11 cellular contexts compared by ENCODE assay signal in the genomic region with DNA sequence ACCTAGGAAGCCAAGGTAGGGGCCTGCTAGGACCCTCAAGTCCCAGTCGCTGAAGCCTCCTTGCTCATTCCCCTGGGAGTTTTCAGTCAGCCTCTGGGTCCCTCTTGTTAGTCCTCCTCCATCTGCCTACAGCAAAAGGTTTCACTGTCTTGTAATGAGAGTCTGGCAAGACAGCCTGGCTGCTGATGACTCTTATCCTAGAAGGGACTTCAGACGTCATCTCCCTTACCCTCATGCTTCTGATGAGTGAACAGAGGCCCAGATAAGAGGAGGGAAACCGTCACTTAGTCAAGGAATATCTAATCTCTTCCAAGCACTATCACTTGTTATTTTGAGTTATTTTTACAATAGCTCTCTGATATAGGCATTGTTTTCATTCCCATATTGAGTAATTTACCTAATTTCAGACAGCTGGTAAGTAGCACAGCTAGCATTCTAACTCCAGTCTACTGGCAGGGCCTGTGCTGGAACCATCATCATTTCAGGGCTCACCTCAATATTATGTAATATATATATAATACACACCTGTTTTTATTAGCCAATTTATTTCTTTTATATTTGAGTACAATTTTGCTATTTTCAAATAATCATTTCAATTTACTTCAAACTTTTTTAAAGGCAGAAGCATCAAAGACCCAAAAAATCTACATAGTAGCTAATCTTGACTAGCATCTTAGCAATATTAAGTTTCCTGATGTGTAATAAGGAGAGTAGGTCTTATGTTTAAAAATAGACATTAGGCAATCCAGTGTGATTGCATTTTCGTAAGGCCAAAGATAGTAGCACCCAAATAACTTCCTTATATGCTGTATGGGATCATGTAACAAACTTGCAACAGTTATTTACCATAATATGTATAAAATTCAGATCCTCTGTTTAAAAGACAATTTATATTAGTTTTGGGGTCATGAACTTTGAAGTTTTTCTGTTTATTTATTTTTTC. TPM values are rescaled to one million over a fixed set of nuclear protein-coding genes. Genes with fewer than 3 reads are reported as not detected.
DNase-seq lines count a peak whose midpoint lies in the region; ATAC-seq, FAIRE-seq and TF ChIP-seq lines count a peak whose summit lies in the region.
"Had no signal": no experiment of that assay in that cellular context is flagged by ENCODE, and none has a peak within 500 bp of the region (broad histone marks: within the 10 kb centered on the region; RNA-seq: fewer than 3 reads in every experiment).

No MANE protein-coding gene starts in this region.

- intact Hi-C loops in CD4-positive, alpha-beta memory T cell (cut with micrococcal nuclease) = no loop called here

- H3K4me3 ChIP-seq in astrocyte (ENCODE audit: insufficient read depth, low read depth, low read length) = no peak overlapping the region
- H3K4me3 ChIP-seq in CD4-positive, alpha-beta memory T cell (ENCODE audit: low read length in 2 of 2) = no peak overlapping the region

- no peak for FAIRE-seq in astrocyte (lab: Jason Lieb, UNC)

- no peaks in the 10 kb centered on the region for H3K36me3 ChIP-seq in astrocyte (ENCODE audit: insufficient read depth, low read length)
- H3K36me3 ChIP-seq in CD4-positive, alpha-beta memory T cell (ENCODE audit: insufficient read depth, low read length) = no peaks in the 10 kb centered on the region

- H2AFZ ChIP-seq in astrocyte (ENCODE audit: low read depth, low read length) = no peak overlapping the region

- DNase-seq in CD1c-positive myeloid dendritic cell (ENCODE audit: extremely low spot score) (peak; percentile 59), HUDEP-2 (lab: John Stamatoyannopoulos, UW; ENCODE audit: unreplicated experiment in 76 of 76) (peak in 52 of 76 experiments; percentile 1 to 72 (median 27)), astrocyte (ENCODE audit: low read depth) (peak; percentile 83), left lobe of liver (ENCODE audit: low spot score) (no peak), hypothalamus (lab: John Stamatoyannopoulos, UW) (no peak), COR-L47 (lab: John Stamatoyannopoulos, UW) (no peak), progenitor cell of endocrine pancreas (ENCODE audit: low spot score, unreplicated experiment) (no peak)
- DNase-seq in CD4-positive, alpha-beta memory T cell = no peak
- DNase-seq: NCI-H2029 treated with DMSO at 0.1 percent for 48 hours; stimulated activated CD4-positive, alpha-beta T cell treated with anti-CD3 and anti-CD28 coated beads, Interleukin-1b, Interleukin-23, amount 100 ng/mL, for 48 hours had no signal

- H3K4me3 Mint-ChIP-seq in astrocyte (ENCODE audit: unreplicated experiment) (no peak overlapping the region), progenitor cell of endocrine pancreas (ENCODE audit: low read depth) (no peak overlapping the region)
- H3K4me3 Mint-ChIP-seq in CD4-positive, alpha-beta memory T cell = no peak overlapping the region
- H3K4me3 Mint-ChIP-seq: natural killer cell treated with Interleukin-12 subunit alpha and Interleukin-12 subunit beta and Interleukin-15 and Interleukin-18, amount 100 ng/mL, for 72 hours had no signal

- H3K9me3 ChIP-seq in astrocyte (ENCODE audit: insufficient read depth, low read depth, low read length) = no peaks in the 10 kb centered on the region
- H3K9me3 ChIP-seq in CD4-positive, alpha-beta memory T cell (ENCODE audit: control insufficient read depth in 1 of 2, low read length in 2 of 2) = no peaks in the 10 kb centered on the region

- no peaks in the 10 kb centered on the region for H3K79me2 ChIP-seq in astrocyte (ENCODE audit: insufficient read depth, low read length)

- no peak overlapping the region for H3K27ac ChIP-seq in astrocyte (ENCODE audit: low read depth, low read length)
- no peak overlapping the region for H3K27ac ChIP-seq in CD4-positive, alpha-beta memory T cell (ENCODE audit: low read depth, low read length)

- H3K4me2 ChIP-seq in astrocyte (ENCODE audit: low read length) = no peak overlapping the region

- CTCF ChIA-PET in CD4-positive, alpha-beta memory T cell (lab: Charles Lee; ENCODE audit: partially characterized antibody) = interaction anchor here (1.7 kb wide), 1 partner anchor 9 kb away, joined by 4 read pairs; no protein-coding TSS in a partner anchor

- H3K4me1 ChIP-seq in astrocyte (ENCODE audit: insufficient read depth, low read length) = no peaks in the 10 kb centered on the region
- H3K4me1 ChIP-seq in CD4-positive, alpha-beta memory T cell (ENCODE audit: insufficient read depth, low read length) = no peaks in the 10 kb centered on the region

- TF ChIP-seq CTCF in astrocyte (IDR thresholded peaks at IDR 0.05; ENCODE audit: insufficient read depth, low read depth, low read length) (no peak), progenitor cell of endocrine pancreas (IDR thresholded peaks at IDR 0.05; ENCODE audit: unreplicated experiment) (no peak)

- H4K20me1 ChIP-seq in astrocyte (ENCODE audit: insufficient read depth, low read length) = no peaks in the 10 kb centered on the region

- H3K27me3 Mint-ChIP-seq in astrocyte (ENCODE audit: low read depth, unreplicated experiment) = no peaks in the 10 kb centered on the region
- no peaks in the 10 kb centered on the region for H3K27me3 Mint-ChIP-seq in CD4-positive, alpha-beta memory T cell
- H3K27me3 Mint-ChIP-seq in progenitor cell of endocrine pancreas = no peaks in the 10 kb centered on the region
- H3K27me3 Mint-ChIP-seq: natural killer cell treated with Interleukin-12 subunit alpha and Interleukin-12 subunit beta and Interleukin-15 and Interleukin-18, amount 100 ng/mL, for 72 hours had no signal

- POLR2A ChIA-PET in CD4-positive, alpha-beta memory T cell (lab: Charles Lee; ENCODE audit: partially characterized antibody) = no interaction called here

- ATAC-seq in left lobe of liver = peak; percentile 55

- no peaks in the 10 kb centered on the region for H3K27me3 ChIP-seq in astrocyte (ENCODE audit: insufficient read depth, low read length)
- H3K27me3 ChIP-seq in CD4-positive, alpha-beta memory T cell (ENCODE audit: insufficient read depth, low read length) = no peaks in the 10 kb centered on the region

- H3K4me1 Mint-ChIP-seq in astrocyte (ENCODE audit: low read depth, unreplicated experiment) (peaks cover 6% of the 10 kb centered on the region), progenitor cell of endocrine pancreas (ENCODE audit: low read depth) (peaks cover 5% of the 10 kb centered on the region)
- H3K4me1 Mint-ChIP-seq in CD4-positive, alpha-beta memory T cell = peaks cover 0 to 6% (median 2%) of the 10 kb centered on the region in 4 donors

- no peak overlapping the region for H3K9ac ChIP-seq in astrocyte (ENCODE audit: low read length)

- H3K9me3 Mint-ChIP-seq in astrocyte (ENCODE audit: unreplicated experiment) (no peaks in the 10 kb centered on the region), progenitor cell of endocrine pancreas (ENCODE audit: low read depth) (no peaks in the 10 kb centered on the region)
- no peaks in the 10 kb centered on the region for H3K9me3 Mint-ChIP-seq in CD4-positive, alpha-beta memory T cell
- H3K9me3 Mint-ChIP-seq: natural killer cell treated with Interleukin-12 subunit alpha and Interleukin-12 subunit beta and Interleukin-15 and Interleukin-18, amount 100 ng/mL, for 72 hours had no signal

- H3K27ac Mint-ChIP-seq in astrocyte (ENCODE audit: unreplicated experiment) (no peak overlapping the region), progenitor cell of endocrine pancreas (no peak overlapping the region)
- H3K27ac Mint-ChIP-seq in CD4-positive, alpha-beta memory T cell = no peak overlapping the region

- H3K36me3 Mint-ChIP-seq in astrocyte (ENCODE audit: low read depth, unreplicated experiment) = peaks cover 2% of the 10 kb centered on the region
- no peaks in the 10 kb centered on the region for H3K36me3 Mint-ChIP-seq in CD4-positive, alpha-beta memory T cell
- no peaks in the 10 kb centered on the region for H3K36me3 Mint-ChIP-seq in progenitor cell of endocrine pancreas (ENCODE audit: insufficient read depth)
- H3K36me3 Mint-ChIP-seq: natural killer cell treated with Interleukin-12 subunit alpha and Interleukin-12 subunit beta and Interleukin-15 and Interleukin-18, amount 100 ng/mL, for 72 hours had no signal

RNA-seq across cellular contexts. Expression of a gene that starts 7.9 kb away (rescaled TPM):
- total RNA-seq in astrocyte (1.2 and 1.5 TPM in 2 replicates), left lobe of liver (1.3 TPM), progenitor cell of endocrine pancreas (1.1 and 1.2 TPM in 2 replicates)
- total RNA-seq in CD4-positive, alpha-beta memory T cell = under 1 TPM; 0.17 to 0.20 TPM
- under 1 TPM; 0.07 to 0.19 TPM for polyA plus RNA-seq in CD4-positive, alpha-beta memory T cell

Comparison
In these comparisons a context has a peak if more than half of its experiments do, and no peak if none do; other contexts are left out.
1. DNase-seq: peak in CD1c-positive myeloid dendritic cell (single experiment), HUDEP-2 (52 of 76) and astrocyte (single experiment); none in left lobe of liver (single experiment), hypothalamus (0 of 51), CD4-positive, alpha-beta memory T cell (0 of 5), COR-L47 (single experiment) and progenitor cell of endocrine pancreas (single experiment).